ENCODE assay signal across 1 cellular context in the genomic region with DNA sequence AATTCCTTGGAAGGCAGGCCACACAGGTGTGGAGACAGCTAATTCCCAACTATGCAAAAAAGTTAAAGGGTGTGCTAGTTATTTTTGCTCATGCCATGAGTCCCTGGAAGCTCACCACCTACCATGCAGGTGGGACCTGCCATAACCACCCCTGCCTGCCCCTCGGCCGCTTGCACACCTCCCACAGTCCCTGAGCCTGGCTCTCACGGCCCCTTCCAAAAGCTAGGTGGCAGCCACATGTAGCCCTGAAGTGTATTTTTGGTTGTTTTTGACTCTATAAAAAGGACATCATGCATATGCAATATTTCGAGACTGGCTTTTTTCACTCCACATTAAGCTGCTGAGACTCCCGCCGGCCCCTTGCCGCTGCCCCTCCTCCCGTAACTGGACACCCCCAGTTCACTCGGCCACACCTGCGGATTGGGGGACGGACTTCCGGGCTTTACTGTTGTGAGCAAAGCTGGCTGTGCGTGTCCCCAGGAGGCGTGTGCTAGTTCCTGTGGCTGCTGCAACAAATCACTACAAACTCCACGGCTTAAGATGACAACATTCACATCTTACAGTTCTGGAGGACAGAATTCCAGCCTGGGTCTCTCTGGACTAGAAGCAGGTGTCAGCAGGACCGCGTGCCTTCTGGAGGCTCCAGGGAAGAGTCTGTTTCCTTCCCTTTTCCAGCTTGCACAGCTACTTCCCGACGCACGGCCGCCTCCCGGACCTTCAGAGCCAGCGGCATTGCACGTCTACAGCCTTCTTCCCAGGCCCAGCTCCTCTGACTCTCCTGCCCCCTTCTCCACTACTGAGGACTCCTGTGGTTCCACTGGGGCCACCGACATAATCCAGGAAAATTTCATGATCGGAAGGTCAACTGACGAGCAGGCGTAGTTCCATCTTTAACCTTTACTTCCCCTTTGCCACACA.
TF ChIP-seq lines count a peak whose summit lies in the region.

No MANE protein-coding gene starts in this region.

TF ChIP-seq in K562, 482 proteins besides CTCF, POLR2A, EP300 and RAD21 (continued from another document and continues in another):
- TF ChIP-seq, protein P1, sequence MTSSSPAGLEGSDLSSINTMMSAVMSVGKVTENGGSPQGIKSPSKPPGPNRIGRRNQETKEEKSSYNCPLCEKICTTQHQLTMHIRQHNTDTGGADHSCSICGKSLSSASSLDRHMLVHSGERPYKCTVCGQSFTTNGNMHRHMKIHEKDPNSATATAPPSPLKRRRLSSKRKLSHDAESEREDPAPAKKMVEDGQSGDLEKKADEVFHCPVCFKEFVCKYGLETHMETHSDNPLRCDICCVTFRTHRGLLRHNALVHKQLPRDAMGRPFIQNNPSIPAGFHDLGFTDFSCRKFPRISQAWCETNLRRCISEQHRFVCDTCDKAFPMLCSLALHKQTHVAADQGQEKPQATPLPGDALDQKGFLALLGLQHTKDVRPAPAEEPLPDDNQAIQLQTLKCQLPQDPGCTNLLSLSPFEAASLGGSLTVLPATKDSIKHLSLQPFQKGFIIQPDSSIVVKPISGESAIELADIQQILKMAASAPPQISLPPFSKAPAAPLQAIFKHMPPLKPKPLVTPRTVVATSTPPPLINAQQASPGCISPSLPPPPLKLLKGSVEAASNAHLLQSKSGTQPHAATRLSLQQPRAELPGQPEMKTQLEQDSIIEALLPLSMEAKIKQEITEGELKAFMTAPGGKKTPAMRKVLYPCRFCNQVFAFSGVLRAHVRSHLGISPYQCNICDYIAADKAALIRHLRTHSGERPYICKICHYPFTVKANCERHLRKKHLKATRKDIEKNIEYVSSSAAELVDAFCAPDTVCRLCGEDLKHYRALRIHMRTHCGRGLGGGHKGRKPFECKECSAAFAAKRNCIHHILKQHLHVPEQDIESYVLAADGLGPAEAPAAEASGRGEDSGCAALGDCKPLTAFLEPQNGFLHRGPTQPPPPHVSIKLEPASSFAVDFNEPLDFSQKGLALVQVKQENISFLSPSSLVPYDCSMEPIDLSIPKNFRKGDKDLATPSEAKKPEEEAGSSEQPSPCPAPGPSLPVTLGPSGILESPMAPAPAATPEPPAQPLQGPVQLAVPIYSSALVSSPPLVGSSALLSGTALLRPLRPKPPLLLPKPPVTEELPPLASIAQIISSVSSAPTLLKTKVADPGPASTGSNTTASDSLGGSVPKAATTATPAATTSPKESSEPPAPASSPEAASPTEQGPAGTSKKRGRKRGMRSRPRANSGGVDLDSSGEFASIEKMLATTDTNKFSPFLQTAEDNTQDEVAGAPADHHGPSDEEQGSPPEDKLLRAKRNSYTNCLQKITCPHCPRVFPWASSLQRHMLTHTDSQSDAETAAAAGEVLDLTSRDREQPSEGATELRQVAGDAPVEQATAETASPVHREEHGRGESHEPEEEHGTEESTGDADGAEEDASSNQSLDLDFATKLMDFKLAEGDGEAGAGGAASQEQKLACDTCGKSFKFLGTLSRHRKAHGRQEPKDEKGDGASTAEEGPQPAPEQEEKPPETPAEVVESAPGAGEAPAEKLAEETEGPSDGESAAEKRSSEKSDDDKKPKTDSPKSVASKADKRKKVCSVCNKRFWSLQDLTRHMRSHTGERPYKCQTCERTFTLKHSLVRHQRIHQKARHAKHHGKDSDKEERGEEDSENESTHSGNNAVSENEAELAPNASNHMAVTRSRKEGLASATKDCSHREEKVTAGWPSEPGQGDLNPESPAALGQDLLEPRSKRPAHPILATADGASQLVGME (CRISPR knock-in tag; IDR thresholded peaks at IDR 0.05): no peak
- TF ChIP-seq ETS2 (tag; IDR thresholded peaks at IDR 0.05; ENCODE audit: borderline replicate concordance, poor library complexity, severe bottlenecking) (no peak), ZNF354B (CRISPR knock-in tag; IDR thresholded peaks at IDR 0.05) (no peak), NFRKB (IDR thresholded peaks at IDR 0.05; ENCODE audit: low read depth) (no peak), IRF2 (CRISPR knock-in tag; IDR thresholded peaks at IDR 0.05) (no peak), MCM3 (IDR thresholded peaks at IDR 0.05) (no peak), CBX8 (IDR thresholded peaks at IDR 0.05; ENCODE audit: borderline replicate concordance, extremely low read depth, low read depth, low read length, poor library complexity, severe bottlenecking) (no peak), CBFB (CRISPR knock-in tag; IDR thresholded peaks at IDR 0.05) (no peak), RBM22 (IDR thresholded peaks at IDR 0.05; ENCODE audit: low read depth, low read length, poor library complexity, severe bottlenecking) (no peak), CEBPG (CRISPR knock-in tag; IDR thresholded peaks at IDR 0.05) (no peak), CEBPG (tag; conservative IDR thresholded peaks at IDR 0.05 in 1 of 2, IDR thresholded peaks at IDR 0.05 in 1 of 2) (no peak), NFE2L1 (tag; IDR thresholded peaks at IDR 0.05; ENCODE audit: borderline replicate concordance, low read depth) (no peak), WHSC1 (IDR thresholded peaks at IDR 0.05; ENCODE audit: low read length) (no peak), HEY1 (CRISPR knock-in tag; IDR thresholded peaks at IDR 0.05; ENCODE audit: borderline replicate concordance) (no peak), POLR3A (IDR thresholded peaks at IDR 0.05; ENCODE audit: borderline replicate concordance, extremely low read depth, insufficient read depth, insufficient read length) (no peak), MYNN (IDR thresholded peaks at IDR 0.05) (no peak), MYNN (CRISPR knock-in tag; IDR thresholded peaks at IDR 0.05) (no peak), ESRRA (IDR thresholded peaks at IDR 0.05; ENCODE audit: borderline replicate concordance, low read depth) (no peak), ZNF589 (CRISPR knock-in tag; IDR thresholded peaks at IDR 0.05; ENCODE audit: low read depth) (no peak), LARP7 (IDR thresholded peaks at IDR 0.05) (no peak), PRMT5 (CRISPR knock-in tag; IDR thresholded peaks at IDR 0.05) (no peak)
- TF ChIP-seq, protein P2, sequence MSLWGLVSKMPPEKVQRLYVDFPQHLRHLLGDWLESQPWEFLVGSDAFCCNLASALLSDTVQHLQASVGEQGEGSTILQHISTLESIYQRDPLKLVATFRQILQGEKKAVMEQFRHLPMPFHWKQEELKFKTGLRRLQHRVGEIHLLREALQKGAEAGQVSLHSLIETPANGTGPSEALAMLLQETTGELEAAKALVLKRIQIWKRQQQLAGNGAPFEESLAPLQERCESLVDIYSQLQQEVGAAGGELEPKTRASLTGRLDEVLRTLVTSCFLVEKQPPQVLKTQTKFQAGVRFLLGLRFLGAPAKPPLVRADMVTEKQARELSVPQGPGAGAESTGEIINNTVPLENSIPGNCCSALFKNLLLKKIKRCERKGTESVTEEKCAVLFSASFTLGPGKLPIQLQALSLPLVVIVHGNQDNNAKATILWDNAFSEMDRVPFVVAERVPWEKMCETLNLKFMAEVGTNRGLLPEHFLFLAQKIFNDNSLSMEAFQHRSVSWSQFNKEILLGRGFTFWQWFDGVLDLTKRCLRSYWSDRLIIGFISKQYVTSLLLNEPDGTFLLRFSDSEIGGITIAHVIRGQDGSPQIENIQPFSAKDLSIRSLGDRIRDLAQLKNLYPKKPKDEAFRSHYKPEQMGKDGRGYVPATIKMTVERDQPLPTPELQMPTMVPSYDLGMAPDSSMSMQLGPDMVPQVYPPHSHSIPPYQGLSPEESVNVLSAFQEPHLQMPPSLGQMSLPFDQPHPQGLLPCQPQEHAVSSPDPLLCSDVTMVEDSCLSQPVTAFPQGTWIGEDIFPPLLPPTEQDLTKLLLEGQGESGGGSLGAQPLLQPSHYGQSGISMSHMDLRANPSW (CRISPR knock-in tag; IDR thresholded peaks at IDR 0.05): no peak
- TF ChIP-seq, protein P3, sequence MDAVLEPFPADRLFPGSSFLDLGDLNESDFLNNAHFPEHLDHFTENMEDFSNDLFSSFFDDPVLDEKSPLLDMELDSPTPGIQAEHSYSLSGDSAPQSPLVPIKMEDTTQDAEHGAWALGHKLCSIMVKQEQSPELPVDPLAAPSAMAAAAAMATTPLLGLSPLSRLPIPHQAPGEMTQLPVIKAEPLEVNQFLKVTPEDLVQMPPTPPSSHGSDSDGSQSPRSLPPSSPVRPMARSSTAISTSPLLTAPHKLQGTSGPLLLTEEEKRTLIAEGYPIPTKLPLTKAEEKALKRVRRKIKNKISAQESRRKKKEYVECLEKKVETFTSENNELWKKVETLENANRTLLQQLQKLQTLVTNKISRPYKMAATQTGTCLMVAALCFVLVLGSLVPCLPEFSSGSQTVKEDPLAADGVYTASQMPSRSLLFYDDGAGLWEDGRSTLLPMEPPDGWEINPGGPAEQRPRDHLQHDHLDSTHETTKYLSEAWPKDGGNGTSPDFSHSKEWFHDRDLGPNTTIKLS (IDR thresholded peaks at IDR 0.05; ENCODE audit: borderline replicate concordance, low read depth): no peak
- TF ChIP-seq, protein P4, sequence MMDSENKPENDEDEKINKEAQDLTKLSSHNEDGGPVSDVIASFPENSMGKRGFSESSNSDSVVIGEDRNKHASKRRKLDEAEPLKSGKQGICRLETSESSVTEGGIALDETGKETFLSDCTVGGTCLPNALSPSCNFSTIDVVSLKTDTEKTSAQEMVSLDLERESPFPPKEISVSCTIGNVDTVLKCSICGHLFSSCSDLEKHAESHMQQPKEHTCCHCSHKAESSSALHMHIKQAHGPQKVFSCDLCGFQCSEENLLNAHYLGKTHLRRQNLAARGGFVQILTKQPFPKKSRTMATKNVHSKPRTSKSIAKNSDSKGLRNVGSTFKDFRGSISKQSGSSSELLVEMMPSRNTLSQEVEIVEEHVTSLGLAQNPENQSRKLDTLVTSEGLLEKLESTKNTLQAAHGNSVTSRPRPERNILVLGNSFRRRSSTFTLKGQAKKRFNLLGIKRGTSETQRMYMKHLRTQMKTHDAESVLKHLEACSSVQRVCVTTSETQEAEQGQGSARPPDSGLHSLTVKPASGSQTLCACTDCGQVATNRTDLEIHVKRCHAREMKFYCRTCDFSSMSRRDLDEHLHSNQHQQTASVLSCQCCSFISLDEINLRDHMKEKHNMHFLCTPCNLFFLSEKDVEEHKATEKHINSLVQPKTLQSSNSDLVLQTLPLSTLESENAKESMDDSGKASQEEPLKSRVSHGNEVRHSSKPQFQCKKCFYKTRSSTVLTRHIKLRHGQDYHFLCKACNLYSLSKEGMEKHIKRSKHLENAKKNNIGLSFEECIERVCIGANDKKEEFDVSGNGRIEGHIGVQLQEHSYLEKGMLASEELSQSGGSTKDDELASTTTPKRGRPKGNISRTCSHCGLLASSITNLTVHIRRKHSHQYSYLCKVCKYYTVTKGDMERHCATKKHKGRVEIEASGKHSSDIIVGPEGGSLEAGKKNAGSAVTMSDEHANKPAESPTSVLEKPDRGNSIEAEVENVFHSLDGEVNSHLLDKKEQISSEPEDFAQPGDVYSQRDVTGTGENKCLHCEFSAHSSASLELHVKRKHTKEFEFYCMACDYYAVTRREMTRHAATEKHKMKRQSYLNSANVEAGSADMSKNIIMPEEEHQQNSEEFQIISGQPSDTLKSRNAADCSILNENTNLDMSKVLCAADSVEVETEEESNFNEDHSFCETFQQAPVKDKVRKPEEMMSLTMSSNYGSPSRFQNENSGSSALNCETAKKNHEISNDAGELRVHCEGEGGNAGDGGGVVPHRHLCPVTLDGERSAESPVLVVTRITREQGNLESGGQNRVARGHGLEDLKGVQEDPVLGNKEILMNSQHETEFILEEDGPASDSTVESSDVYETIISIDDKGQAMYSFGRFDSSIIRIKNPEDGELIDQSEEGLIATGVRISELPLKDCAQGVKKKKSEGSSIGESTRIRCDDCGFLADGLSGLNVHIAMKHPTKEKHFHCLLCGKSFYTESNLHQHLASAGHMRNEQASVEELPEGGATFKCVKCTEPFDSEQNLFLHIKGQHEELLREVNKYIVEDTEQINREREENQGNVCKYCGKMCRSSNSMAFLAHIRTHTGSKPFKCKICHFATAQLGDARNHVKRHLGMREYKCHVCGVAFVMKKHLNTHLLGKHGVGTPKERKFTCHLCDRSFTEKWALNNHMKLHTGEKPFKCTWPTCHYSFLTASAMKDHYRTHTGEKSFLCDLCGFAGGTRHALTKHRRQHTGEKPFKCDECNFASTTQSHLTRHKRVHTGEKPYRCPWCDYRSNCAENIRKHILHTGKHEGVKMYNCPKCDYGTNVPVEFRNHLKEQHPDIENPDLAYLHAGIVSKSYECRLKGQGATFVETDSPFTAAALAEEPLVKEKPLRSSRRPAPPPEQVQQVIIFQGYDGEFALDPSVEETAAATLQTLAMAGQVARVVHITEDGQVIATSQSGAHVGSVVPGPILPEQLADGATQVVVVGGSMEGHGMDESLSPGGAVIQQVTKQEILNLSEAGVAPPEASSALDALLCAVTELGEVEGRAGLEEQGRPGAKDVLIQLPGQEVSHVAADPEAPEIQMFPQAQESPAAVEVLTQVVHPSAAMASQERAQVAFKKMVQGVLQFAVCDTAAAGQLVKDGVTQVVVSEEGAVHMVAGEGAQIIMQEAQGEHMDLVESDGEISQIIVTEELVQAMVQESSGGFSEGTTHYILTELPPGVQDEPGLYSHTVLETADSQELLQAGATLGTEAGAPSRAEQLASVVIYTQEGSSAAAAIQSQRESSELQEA (IDR thresholded peaks at IDR 0.05; ENCODE audit: low read depth): no peak
- TF ChIP-seq, protein P5, sequence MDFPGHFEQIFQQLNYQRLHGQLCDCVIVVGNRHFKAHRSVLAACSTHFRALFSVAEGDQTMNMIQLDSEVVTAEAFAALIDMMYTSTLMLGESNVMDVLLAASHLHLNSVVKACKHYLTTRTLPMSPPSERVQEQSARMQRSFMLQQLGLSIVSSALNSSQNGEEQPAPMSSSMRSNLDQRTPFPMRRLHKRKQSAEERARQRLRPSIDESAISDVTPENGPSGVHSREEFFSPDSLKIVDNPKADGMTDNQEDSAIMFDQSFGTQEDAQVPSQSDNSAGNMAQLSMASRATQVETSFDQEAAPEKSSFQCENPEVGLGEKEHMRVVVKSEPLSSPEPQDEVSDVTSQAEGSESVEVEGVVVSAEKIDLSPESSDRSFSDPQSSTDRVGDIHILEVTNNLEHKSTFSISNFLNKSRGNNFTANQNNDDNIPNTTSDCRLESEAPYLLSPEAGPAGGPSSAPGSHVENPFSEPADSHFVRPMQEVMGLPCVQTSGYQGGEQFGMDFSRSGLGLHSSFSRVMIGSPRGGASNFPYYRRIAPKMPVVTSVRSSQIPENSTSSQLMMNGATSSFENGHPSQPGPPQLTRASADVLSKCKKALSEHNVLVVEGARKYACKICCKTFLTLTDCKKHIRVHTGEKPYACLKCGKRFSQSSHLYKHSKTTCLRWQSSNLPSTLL (IDR thresholded peaks at IDR 0.05): no peak
- TF ChIP-seq, protein P6, sequence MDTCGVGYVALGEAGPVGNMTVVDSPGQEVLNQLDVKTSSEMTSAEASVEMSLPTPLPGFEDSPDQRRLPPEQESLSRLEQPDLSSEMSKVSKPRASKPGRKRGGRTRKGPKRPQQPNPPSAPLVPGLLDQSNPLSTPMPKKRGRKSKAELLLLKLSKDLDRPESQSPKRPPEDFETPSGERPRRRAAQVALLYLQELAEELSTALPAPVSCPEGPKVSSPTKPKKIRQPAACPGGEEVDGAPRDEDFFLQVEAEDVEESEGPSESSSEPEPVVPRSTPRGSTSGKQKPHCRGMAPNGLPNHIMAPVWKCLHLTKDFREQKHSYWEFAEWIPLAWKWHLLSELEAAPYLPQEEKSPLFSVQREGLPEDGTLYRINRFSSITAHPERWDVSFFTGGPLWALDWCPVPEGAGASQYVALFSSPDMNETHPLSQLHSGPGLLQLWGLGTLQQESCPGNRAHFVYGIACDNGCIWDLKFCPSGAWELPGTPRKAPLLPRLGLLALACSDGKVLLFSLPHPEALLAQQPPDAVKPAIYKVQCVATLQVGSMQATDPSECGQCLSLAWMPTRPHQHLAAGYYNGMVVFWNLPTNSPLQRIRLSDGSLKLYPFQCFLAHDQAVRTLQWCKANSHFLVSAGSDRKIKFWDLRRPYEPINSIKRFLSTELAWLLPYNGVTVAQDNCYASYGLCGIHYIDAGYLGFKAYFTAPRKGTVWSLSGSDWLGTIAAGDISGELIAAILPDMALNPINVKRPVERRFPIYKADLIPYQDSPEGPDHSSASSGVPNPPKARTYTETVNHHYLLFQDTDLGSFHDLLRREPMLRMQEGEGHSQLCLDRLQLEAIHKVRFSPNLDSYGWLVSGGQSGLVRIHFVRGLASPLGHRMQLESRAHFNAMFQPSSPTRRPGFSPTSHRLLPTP (IDR thresholded peaks at IDR 0.05; ENCODE audit: borderline replicate concordance, extremely low read depth, insufficient read length): no peak
